8 cellular contexts compared by ENCODE assay signal in genomic region chr9:66901141-66901540, GRCh38. TPM values are rescaled to one million over a fixed set of nuclear protein-coding genes. Genes with fewer than 3 reads are reported as not detected.
DNase-seq lines count a peak whose midpoint lies in the region; ATAC-seq, FAIRE-seq and TF ChIP-seq lines count a peak whose summit lies in the region.
"Not testable (repeated sequence)": the region's sequence is repeated elsewhere in the genome, so short reads cannot be mapped to it uniquely, and the experiment has no call there.

No MANE protein-coding gene starts in this region.

- not testable (repeated sequence) for H3K27me3 Mint-ChIP-seq in naive thymus-derived CD4-positive, alpha-beta T cell

- ATAC-seq in GM21576 (IDR thresholded peaks at IDR 0.05; ENCODE audit: unreplicated experiment) (peak; percentile 32), HG03159 (IDR thresholded peaks at IDR 0.05; ENCODE audit: unreplicated experiment) (peak; percentile 32), RWPE2 (ENCODE audit: low read depth) (peak; percentile 67), K562 (peak; percentile 29), Right ventricle myocardium inferior (peak; percentile 21)
- peak; percentile 20 for ATAC-seq in naive thymus-derived CD4-positive, alpha-beta T cell

- FAIRE-seq in K562 (lab: Jason Lieb, UNC), result not testable (repeated sequence)

- not testable (repeated sequence) for H3K36me3 ChIP-seq in GM06990 (ENCODE audit: control insufficient read depth, insufficient read depth, low read length); RWPE2 (ENCODE audit: low read depth); K562 (ENCODE audit: control insufficient read depth, insufficient read depth, low read length); naive thymus-derived CD4-positive, alpha-beta T cell (ENCODE audit: control insufficient read depth in 2 of 3, insufficient read depth in 3 of 3, low read length in 3 of 3); suprapubic skin

- H3K9me3 ChIP-seq in RWPE2 (ENCODE audit: severe bottlenecking); K562 (replicated peaks; ENCODE audit: control insufficient read depth, insufficient read depth, low read depth, low read length); naive thymus-derived CD4-positive, alpha-beta T cell (ENCODE audit: control insufficient read depth in 2 of 3, low read length in 3 of 3); suprapubic skin: not testable (repeated sequence)

- H3K4me1 ChIP-seq in RWPE2 (ENCODE audit: insufficient read depth, poor library complexity, severe bottlenecking); K562 (replicated peaks in 1 of 2; ENCODE audit: control insufficient read depth in 2 of 2, insufficient read depth in 2 of 2, low read length in 2 of 2); naive thymus-derived CD4-positive, alpha-beta T cell (ENCODE audit: control insufficient read depth in 2 of 2, insufficient read depth in 2 of 2, low read length in 2 of 2); suprapubic skin: not testable (repeated sequence)

- H4K20me1 ChIP-seq in K562 (replicated peaks; ENCODE audit: control insufficient read depth, insufficient read depth, low read length), result not testable (repeated sequence)

- peak overlapping the region; percentile 55 for H3K4me2 ChIP-seq in K562 (ENCODE audit: insufficient read depth, low read length)

- H3K4me3 ChIP-seq in GM06990 (replicated peaks; ENCODE audit: low read depth, low read length) (peak overlapping the region; percentile 59), RWPE2 (ENCODE audit: severe bottlenecking) (peak overlapping the region; percentile 41), K562 (peak overlapping the region; percentile 29), suprapubic skin (peak overlapping the region; percentile 61)
- H3K4me3 ChIP-seq in naive thymus-derived CD4-positive, alpha-beta T cell (ENCODE audit: low read length), result peak overlapping the region; percentile 56

- CTCF ChIA-PET in K562 (lab: Yijun Ruan, JAX; ENCODE audit: low intra/inter-chr PET ratio); naive thymus-derived CD4-positive, alpha-beta T cell (lab: Charles Lee): not testable (repeated sequence)

- not testable (repeated sequence) for TF ChIP-seq CTCF in GM06990 (IDR thresholded peaks at IDR 0.05; ENCODE audit: insufficient read depth, low read length, poor library complexity, severe bottlenecking); RWPE2 (IDR thresholded peaks at IDR 0.05; ENCODE audit: poor library complexity, severe bottlenecking); K562 (IDR thresholded peaks at IDR 0.05 in 2 of 3, conservative IDR thresholded peaks at IDR 0.05 in 1 of 3; ENCODE audit: insufficient read depth in 2 of 3, low read depth in 1 of 3, low read length in 3 of 3); suprapubic skin (IDR thresholded peaks at IDR 0.05)

- POLR2A ChIA-PET in K562 (lab: Yijun Ruan, JAX); naive thymus-derived CD4-positive, alpha-beta T cell (lab: Charles Lee): not testable (repeated sequence)

- DNase-seq in GM06990 (ENCODE audit: extremely low read depth, insufficient read length); RWPE2 (ENCODE audit: low spot score); K562 (ENCODE audit: extremely low read depth in 1 of 4, low spot score in 3 of 4); Right ventricle myocardium inferior (ENCODE audit: missing footprints); naive thymus-derived CD4-positive, alpha-beta T cell; suprapubic skin (ENCODE audit: low spot score in 2 of 2): not testable (repeated sequence)

- H3K9me3 Mint-ChIP-seq in naive thymus-derived CD4-positive, alpha-beta T cell, result not testable (repeated sequence)

- not testable (repeated sequence) for TF ChIP-seq EP300 in K562 (IDR thresholded peaks at IDR 0.05; ENCODE audit: low read length); suprapubic skin (IDR thresholded peaks at IDR 0.05)

- H3K4me1 Mint-ChIP-seq in naive thymus-derived CD4-positive, alpha-beta T cell, result peaks cover 4 to 19% (median 13%) of the 10 kb centered on the region in 7 donors

- BruUV-seq in K562 (replicated peaks; lab: Mats Ljungman, UMichigan), result TSS peak; percentile 68

- 4% methylated on average over 4 of the region's 8 CpGs for WGBS in K562 (ENCODE audit: insufficient coverage, low coverage, missing lambda C conversion rate)
- 7% methylated on average over 6 of the region's 8 CpGs for WGBS in suprapubic skin

- H2AFZ ChIP-seq in K562 (ENCODE audit: low read depth, low read length), result not testable (repeated sequence)

- TF ChIP-seq RAD21 in K562 (CRISPR knock-in tag; conservative IDR thresholded peaks at IDR 0.05 in 1 of 2, IDR thresholded peaks at IDR 0.05 in 1 of 2), result not testable (repeated sequence)

- TF ChIP-seq POLR2A in K562 (conservative IDR thresholded peaks at IDR 0.05); suprapubic skin (IDR thresholded peaks at IDR 0.05): not testable (repeated sequence)

- H3K79me2 ChIP-seq in K562 (ENCODE audit: control insufficient read depth, insufficient read depth, low read length), result not testable (repeated sequence)

- in situ Hi-C loops in K562 (cut with MboI), result not testable (repeated sequence)

- H3K27ac Mint-ChIP-seq in naive thymus-derived CD4-positive, alpha-beta T cell, result peak overlapping the region in 7 of 9 donors; percentile 46 to 93 (median 83)

- intact Hi-C loops in K562 (cut with micrococcal nuclease); Right ventricle myocardium inferior (cut with DNase I); naive thymus-derived CD4-positive, alpha-beta T cell (cut with micrococcal nuclease): not testable (repeated sequence)

- H3K9me1 ChIP-seq in K562 (ENCODE audit: control insufficient read depth, insufficient read depth, low read length), result not testable (repeated sequence)

- not testable (repeated sequence) for H3K36me3 Mint-ChIP-seq in naive thymus-derived CD4-positive, alpha-beta T cell

- not testable (repeated sequence) for H3K9ac ChIP-seq in K562 (ENCODE audit: insufficient read depth in 1 of 2, low read depth in 2 of 2, low read length in 2 of 2)

- H3K27me3 ChIP-seq in GM06990 (replicated peaks; ENCODE audit: control insufficient read depth, insufficient read depth, low read length); RWPE2 (ENCODE audit: insufficient read depth, poor library complexity, severe bottlenecking); K562 (ENCODE audit: control insufficient read depth in 2 of 2, insufficient read depth in 2 of 2, low read length in 2 of 2); naive thymus-derived CD4-positive, alpha-beta T cell (ENCODE audit: control insufficient read depth in 2 of 2, insufficient read depth in 2 of 2, low read length in 2 of 2); suprapubic skin: not testable (repeated sequence)

- H3K27ac ChIP-seq in RWPE2 (ENCODE audit: poor library complexity, severe bottlenecking) (peak overlapping the region; percentile 19), suprapubic skin (peak overlapping the region; percentile 75)
- H3K27ac ChIP-seq in K562 (ENCODE audit: extremely low read depth, low read depth, low read length); naive thymus-derived CD4-positive, alpha-beta T cell (ENCODE audit: low read depth, low read length): not testable (repeated sequence)

- H3K4me3 Mint-ChIP-seq in naive thymus-derived CD4-positive, alpha-beta T cell, result peak overlapping the region; percentile 85 to 99 (median 98)

RNA-seq across cellular contexts. Expression of gene ZNF658, which starts 0.6 kb away (rescaled TPM):
- 0.53 and 1.5 TPM in 2 replicates for total RNA-seq in K562 (2011; cell fraction: chromatin; rRNA removed; ENCODE audit: low replicate concordance)
- 0.50 and 0.66 TPM in 2 replicates for total RNA-seq in K562 (2011; cell fraction: nucleolus; rRNA removed)
- 0.92 and 1.2 TPM in 2 replicates for total RNA-seq in K562 (2011; cell fraction: nucleoplasm; rRNA removed)
- total RNA-seq in K562 (2014; rRNA removed) (0.32 and 0.53 TPM in 2 replicates), K562 (2014; rRNA removed; fragmentation: Illumina TruSeq; extraction: Trizol) (0.76 and 1.1 TPM in 2 replicates), K562 (2015; rRNA removed; fragmentation: Illumina TruSeq; extraction: Trizol) (1.0 and 1.1 TPM in 2 replicates), K562 (2021) (0.78 and 0.98 TPM in 2 replicates), Right ventricle myocardium inferior (8.7 TPM), suprapubic skin (10 to 100 TPM in 2 of 4 donors, 1 to 10 TPM in 2; 8.6 to 12.2 (median 10.4) TPM)
- polyA plus RNA-seq in K562 (2011; rRNA removed) (0.22 and 0.32 TPM in 2 replicates), K562 (2014; fragmentation: Illumina TruSeq; extraction: Trizol) (0.53 and 0.58 TPM in 2 replicates), K562 (2014; fragmentation: Nextera tagmentation; extraction: Ambion mirVana) (under 1 TPM; 0.31 to 0.46 TPM), K562 (2014; rRNA removed) (0.28 and 0.39 TPM in 2 replicates)
- 0.04 and 0.09 TPM in 2 replicates for polyA plus RNA-seq in K562 (2011; cell fraction: cytosol; rRNA removed)
- polyA plus RNA-seq in K562 (2011; cell fraction: nucleus; rRNA removed), result 0.18 and 0.33 TPM in 2 replicates
- 0.43 and 0.75 TPM in 2 replicates for polyA plus RNA-seq in K562 (2012)
- polyA minus RNA-seq in K562 (2011; rRNA and poly(A)+ RNA removed), result 0.54 and 1.1 TPM in 2 replicates
- 0.55 TPM in 1 of 2 replicates, not detected in the other for polyA minus RNA-seq in K562 (2011; cell fraction: cytosol; rRNA and poly(A)+ RNA removed)
- 1.2 and 2.0 TPM in 2 replicates for polyA minus RNA-seq in K562 (2011; cell fraction: nucleus; rRNA and poly(A)+ RNA removed)
- total RNA-seq in naive thymus-derived CD4-positive, alpha-beta T cell, result 10 to 100 TPM in 2 of 5 experiments, 1 to 10 TPM in 3; 2.7 to 13.0 (median 6.6) TPM
- 1 to 10 TPM; 2.8 to 4.3 TPM for polyA plus RNA-seq in naive thymus-derived CD4-positive, alpha-beta T cell
